Comparison of ENCODE assay signal across 9 cellular contexts in the genomic region with DNA sequence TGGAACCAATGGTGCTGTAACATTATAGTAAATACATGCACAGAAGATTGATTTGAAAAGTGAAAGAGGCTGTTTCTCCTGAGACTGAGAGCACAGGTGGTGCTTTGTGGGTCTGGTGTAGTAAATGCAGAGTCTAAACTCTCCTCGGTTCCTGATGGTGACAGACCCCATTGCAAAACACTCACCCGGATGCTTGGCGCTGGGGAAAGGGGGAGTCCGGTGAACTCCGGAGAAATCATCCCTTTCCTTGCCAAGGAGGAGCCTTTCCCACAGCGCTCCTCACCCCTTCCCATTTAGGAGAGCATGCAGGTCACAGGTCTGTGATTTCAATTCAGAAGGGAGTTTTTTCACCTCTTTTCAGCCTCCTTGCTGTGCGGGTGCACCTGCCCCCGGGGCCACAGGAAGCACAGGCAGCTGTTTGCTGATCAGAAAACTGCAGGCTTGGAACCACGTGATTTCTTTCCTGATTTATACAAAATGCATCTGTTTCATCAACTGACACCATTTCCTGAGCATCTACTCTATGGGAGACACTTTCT.
A peak's percentile ranks its signal among the peaks of the same experiment; 100 is the strongest.
DNase-seq lines count a peak whose midpoint lies in the region; ATAC-seq, FAIRE-seq and TF ChIP-seq lines count a peak whose summit lies in the region.
"Had no signal": no experiment of that assay in that cellular context is flagged by ENCODE, and none has a peak within 500 bp of the region (broad histone marks: within the 10 kb centered on the region; RNA-seq: fewer than 3 reads in every experiment).

No MANE protein-coding gene starts in this region.

- no TSS peak for BruUV-seq in Calu3 (replicated peaks; lab: Mats Ljungman, UMichigan)

- intact Hi-C loops in Calu3 (cut with micrococcal nuclease; ENCODE audit: unreplicated experiment), result no loop called here

- no peaks in the 10 kb centered on the region for H3K79me2 ChIP-seq in smooth muscle cell (ENCODE audit: low read depth)
- H3K79me2 ChIP-seq: parathyroid adenoma had no signal

- no peak overlapping the region for H3K9ac ChIP-seq in smooth muscle cell (ENCODE audit: low read depth)
- H3K9ac ChIP-seq: parathyroid adenoma had no signal

- H3K36me3 ChIP-seq in smooth muscle cell (ENCODE audit: low read depth), result no peaks in the 10 kb centered on the region

- H3K27me3 Mint-ChIP-seq in IgD-negative memory B cell (peaks cover 3% of the 10 kb centered on the region), Calu3 (ENCODE audit: unreplicated experiment) (no peaks in the 10 kb centered on the region)
- no peaks in the 10 kb centered on the region for H3K27me3 Mint-ChIP-seq in central memory CD8-positive, alpha-beta T cell

- TF ChIP-seq CTCF in Calu3 (IDR thresholded peaks at IDR 0.05; ENCODE audit: unreplicated experiment) (no peak), smooth muscle cell (IDR thresholded peaks at IDR 0.05; ENCODE audit: borderline replicate concordance, insufficient read depth, poor library complexity, severe bottlenecking) (no peak)

- no peak overlapping the region for H3K27ac ChIP-seq in smooth muscle cell (ENCODE audit: low read depth)
- H3K27ac ChIP-seq: parathyroid adenoma had no signal

- H3K27ac Mint-ChIP-seq in IgD-negative memory B cell (peak overlapping the region; percentile 92 to 99 (median 97)), Calu3 (ENCODE audit: unreplicated experiment) (no peak overlapping the region)
- peak overlapping the region; percentile 97 for H3K27ac Mint-ChIP-seq in central memory CD8-positive, alpha-beta T cell (ENCODE audit: low read depth)

- H3K27me3 ChIP-seq in smooth muscle cell (ENCODE audit: low read depth), result no peaks in the 10 kb centered on the region

- no peak overlapping the region for H3K4me2 ChIP-seq in smooth muscle cell

- H3K4me3 Mint-ChIP-seq in IgD-negative memory B cell (peak overlapping the region; percentile 84 to 98 (median 90)), Calu3 (ENCODE audit: low read depth, unreplicated experiment) (no peak overlapping the region)
- peak overlapping the region; percentile 84 for H3K4me3 Mint-ChIP-seq in central memory CD8-positive, alpha-beta T cell

- H3K4me3 ChIP-seq in smooth muscle cell, result no peak overlapping the region

- no peaks in the 10 kb centered on the region for H3K36me3 Mint-ChIP-seq in IgD-negative memory B cell
- H3K36me3 Mint-ChIP-seq in central memory CD8-positive, alpha-beta T cell (ENCODE audit: insufficient read depth), result peaks cover 5% of the 10 kb centered on the region
- peaks cover 10% of the 10 kb centered on the region for H3K36me3 Mint-ChIP-seq in Calu3 (ENCODE audit: insufficient read depth, unreplicated experiment)

- peaks cover 10% of the 10 kb centered on the region for H3K4me1 ChIP-seq in smooth muscle cell (ENCODE audit: low read depth)
- H3K4me1 ChIP-seq: parathyroid adenoma had no signal

- 52% methylated on average over 9 of the region's 9 CpGs for WGBS in smooth muscle cell (ENCODE audit: low lambda C conversion rate)

- no peaks in the 10 kb centered on the region for H3K9me3 ChIP-seq in smooth muscle cell (replicated peaks; ENCODE audit: low read depth)

- DNase-seq in GM12892 (ENCODE audit: insufficient read length) (no peak), Calu3 (no peak), smooth muscle cell (lab: John Stamatoyannopoulos, UW; ENCODE audit: unreplicated experiment) (no peak), NCI-H526 treated with DMSO at 0.1 percent for 48 hours (lab: John Stamatoyannopoulos, UW) (no peak), DMS153 (lab: John Stamatoyannopoulos, UW) (no peak)
- DNase-seq in central memory CD8-positive, alpha-beta T cell (ENCODE audit: low spot score in 2 of 2), result peak in 1 of 2 donors; percentile 12

- ATAC-seq in GM21423 (IDR thresholded peaks at IDR 0.05; ENCODE audit: unreplicated experiment), result peak; percentile 50
- peak; percentile 10 for ATAC-seq in central memory CD8-positive, alpha-beta T cell (replicated peaks; ENCODE audit: extremely low read depth, poor library complexity, severe bottlenecking)

- H3K4me1 Mint-ChIP-seq in IgD-negative memory B cell (peaks cover 37 to 49% (median 42%) of the 10 kb centered on the region in 3 donors), Calu3 (ENCODE audit: low read depth, unreplicated experiment) (peaks cover 30% of the 10 kb centered on the region)
- H3K4me1 Mint-ChIP-seq in central memory CD8-positive, alpha-beta T cell, result peaks cover 45% of the 10 kb centered on the region

- H4K20me1 ChIP-seq in smooth muscle cell (ENCODE audit: low read depth), result no peaks in the 10 kb centered on the region

- H3K9me3 Mint-ChIP-seq in IgD-negative memory B cell, result no peaks in the 10 kb centered on the region
- H3K9me3 Mint-ChIP-seq in central memory CD8-positive, alpha-beta T cell, result no peaks in the 10 kb centered on the region
- no peaks in the 10 kb centered on the region for H3K9me3 Mint-ChIP-seq in Calu3 (ENCODE audit: low read depth, unreplicated experiment)

- H2AFZ ChIP-seq in smooth muscle cell (ENCODE audit: low read depth), result no peak overlapping the region
- H2AFZ ChIP-seq: parathyroid adenoma had no signal

- no peak; the same call in none of the 2 replicates for TF ChIP-seq POLR2A in GM12892 (IDR thresholded peaks at IDR 0.05; ENCODE audit: low read depth, low read length)

- CTCF ChIA-PET in Calu3 (lab: Charles Lee), result no interaction called here

- H3F3A ChIP-seq in smooth muscle cell (ENCODE audit: low read depth), result no peaks in the 10 kb centered on the region

- FAIRE-seq in GM12892 (lab: Jason Lieb, UNC), result peak; percentile 98
